In genomic region chr2:120766758-120767351, GRCh38 we compare ENCODE assay signal across 1 cellular context.
TF ChIP-seq lines count a peak whose summit lies in the region.

No MANE protein-coding gene starts in this region.

TF ChIP-seq in HepG2, 621 proteins besides CTCF, POLR2A, EP300 and RAD21:
- TF ChIP-seq FOXO4 (CRISPR knock-in tag; conservative IDR thresholded peaks at IDR 0.05) (no peak), MTF1 (CRISPR knock-in tag; IDR thresholded peaks at IDR 0.05) (no peak), ZNF543 (CRISPR knock-in tag; IDR thresholded peaks at IDR 0.05) (no peak), ZNF768 (CRISPR knock-in tag; IDR thresholded peaks at IDR 0.05) (no peak)
